Comparison of ENCODE assay signal across 8 cellular contexts in genomic region chr1:45359882-45360513, GRCh38. TPM values are rescaled to one million over a fixed set of nuclear protein-coding genes. Genes with fewer than 3 reads are reported as not detected.
A peak's percentile ranks its signal among the peaks of the same experiment; 100 is the strongest.
DNase-seq lines count a peak whose midpoint lies in the region; ATAC-seq and TF ChIP-seq lines count a peak whose summit lies in the region.

No MANE protein-coding gene starts in this region.

- H3K27ac ChIP-seq in muscle layer of colon (ENCODE audit: low read depth, low read length) (peak overlapping the region; percentile 83), substantia nigra (ENCODE audit: low read depth, low read length, poor library complexity, severe bottlenecking) (peak overlapping the region; percentile 17)

- H3K27me3 ChIP-seq in muscle layer of colon (ENCODE audit: control insufficient read depth in 1 of 2, insufficient read depth in 2 of 2, low read length in 2 of 2), result no peaks in the 10 kb centered on the region

- no peaks in the 10 kb centered on the region for H3K9me3 ChIP-seq in muscle layer of colon (ENCODE audit: low read length)

- no peak overlapping the region for H3K4me3 ChIP-seq in epithelial cell of esophagus (ENCODE audit: low read length)
- H3K4me3 ChIP-seq in muscle layer of colon (ENCODE audit: low read depth in 1 of 2, low read length in 2 of 2), result peak overlapping the region in 1 of 2 donors; percentile 24

- peak; percentile 64 for TF ChIP-seq CTCF in epithelial cell of esophagus (IDR thresholded peaks at IDR 0.05; ENCODE audit: insufficient read depth, low read depth, low read length, missing control alignments)

- H3K9me3 Mint-ChIP-seq in activated CD4-positive, alpha-beta T cell treated with anti-CD3 and anti-CD28 coated beads, Interleukin-2, amount 10 ng/mL, durations not matched to agents 7 days and 5 days, result no peaks in the 10 kb centered on the region

- DNase-seq in Right ventricle myocardium inferior (ENCODE audit: missing footprints), result no peak
- no peak for DNase-seq in cardiac septum (ENCODE audit: low spot score)
- peak; percentile 19 for DNase-seq in NCI-H2171 (lab: John Stamatoyannopoulos, UW)
- peak; percentile 66 for DNase-seq in activated CD4-positive, alpha-beta T cell treated with anti-CD3 and anti-CD28 coated beads, Interleukin-2, amount 10 ng/mL, durations not matched to agents 7 days and 5 days
- DNase-seq in epithelial cell of esophagus (ENCODE audit: low read depth), result peak; percentile 81
- peak in 34 of 49 donors; percentile 17 to 77 (median 44) for DNase-seq in substantia nigra (lab: John Stamatoyannopoulos, UW)
- DNase-seq in epidermal melanocyte (ENCODE audit: insufficient read length, low spot score), result no peak

- no peak overlapping the region for H3K27ac Mint-ChIP-seq in activated CD4-positive, alpha-beta T cell treated with anti-CD3 and anti-CD28 coated beads, Interleukin-2, amount 10 ng/mL, durations not matched to agents 7 days and 5 days

- CTCF ChIA-PET in activated CD4-positive, alpha-beta T cell treated with anti-CD3 and anti-CD28 coated beads, Interleukin-2, amount 10 ng/mL, durations not matched to agents 7 days and 5 days (lab: Charles Lee), result interaction anchor here (0.7 to 4.1 kb wide), 8 partner anchors 9 to 139 kb away, joined by 3 to 19 read pairs (median 6); partner anchors contain the start of genes CCDC163, MMACHC and TESK2

- H3K4me1 ChIP-seq in muscle layer of colon (ENCODE audit: insufficient read depth, low read length), result peaks cover 20% of the 10 kb centered on the region

- no peaks in the 10 kb centered on the region for H3K36me3 Mint-ChIP-seq in activated CD4-positive, alpha-beta T cell treated with anti-CD3 and anti-CD28 coated beads, Interleukin-2, amount 10 ng/mL, durations not matched to agents 7 days and 5 days (ENCODE audit: low read depth)

- H3K4me3 Mint-ChIP-seq in activated CD4-positive, alpha-beta T cell treated with anti-CD3 and anti-CD28 coated beads, Interleukin-2, amount 10 ng/mL, durations not matched to agents 7 days and 5 days, result no peak overlapping the region

- ATAC-seq in Right ventricle myocardium inferior, result peak; percentile 81

- POLR2A ChIA-PET in activated CD4-positive, alpha-beta T cell treated with anti-CD3 and anti-CD28 coated beads, Interleukin-2, amount 10 ng/mL, durations not matched to agents 7 days and 5 days (lab: Charles Lee), result no interaction called here

- H3K9ac ChIP-seq in muscle layer of colon (ENCODE audit: low read length), result no peak overlapping the region

- intact Hi-C loops in Right ventricle myocardium inferior (cut with DNase I) (loop anchor here (1.0 kb wide), 2 partner anchors 133 to 210 kb away; no protein-coding TSS in a partner anchor), cardiac septum (cut with DNase I) (loop anchor here (1.0 to 5.0 kb wide), 3 partner anchors 133 to 212 kb away; partner anchors contain the start of gene AKR1A1)

- H3K4me1 Mint-ChIP-seq in activated CD4-positive, alpha-beta T cell treated with anti-CD3 and anti-CD28 coated beads, Interleukin-2, amount 10 ng/mL, durations not matched to agents 7 days and 5 days, result peaks cover 6% of the 10 kb centered on the region

- H3K36me3 ChIP-seq in muscle layer of colon (ENCODE audit: insufficient read depth, low read length), result no peaks in the 10 kb centered on the region

- H3K27me3 Mint-ChIP-seq in activated CD4-positive, alpha-beta T cell treated with anti-CD3 and anti-CD28 coated beads, Interleukin-2, amount 10 ng/mL, durations not matched to agents 7 days and 5 days, result no peaks in the 10 kb centered on the region

RNA-seq across cellular contexts. Expression of gene MUTYH, which starts 19.8 kb away (rescaled TPM):
- total RNA-seq in Right ventricle myocardium inferior, result 8.3 TPM
- 11.2 TPM for total RNA-seq in cardiac septum
- total RNA-seq in activated CD4-positive, alpha-beta T cell treated with anti-CD3 and anti-CD28 coated beads, Interleukin-2, amount 10 ng/mL, durations not matched to agents 7 days and 5 days, result 10 to 100 TPM; 51.7 to 55.1 TPM

RNA-seq across cellular contexts. Expression of gene TOE1, which starts 20.0 kb away (rescaled TPM):
- total RNA-seq in Right ventricle myocardium inferior (3.8 TPM), cardiac septum (3.5 TPM)
- total RNA-seq in activated CD4-positive, alpha-beta T cell treated with anti-CD3 and anti-CD28 coated beads, Interleukin-2, amount 10 ng/mL, durations not matched to agents 7 days and 5 days, result 10 to 100 TPM; 22.6 to 34.4 TPM

RNA-seq across cellular contexts. Expression of gene HPDL, which starts 33.3 kb away (rescaled TPM):
- total RNA-seq in Right ventricle myocardium inferior (not detected), cardiac septum (not detected)
- 1 to 10 TPM; 6.2 to 6.5 TPM for total RNA-seq in activated CD4-positive, alpha-beta T cell treated with anti-CD3 and anti-CD28 coated beads, Interleukin-2, amount 10 ng/mL, durations not matched to agents 7 days and 5 days

Comparison
In these comparisons a context has a peak if more than half of its experiments do, and no peak if none do; other contexts are left out.
1. DNase-seq: peak in NCI-H2171 (single experiment), activated CD4-positive, alpha-beta T cell treated with anti-CD3 and anti-CD28 coated beads, Interleukin-2, amount 10 ng/mL, durations not matched to agents 7 days and 5 days (single experiment), epithelial cell of esophagus (single experiment) and substantia nigra (34 of 49); none in Right ventricle myocardium inferior (single experiment), cardiac septum (single experiment) and epidermal melanocyte (single experiment).